In the genomic region with DNA sequence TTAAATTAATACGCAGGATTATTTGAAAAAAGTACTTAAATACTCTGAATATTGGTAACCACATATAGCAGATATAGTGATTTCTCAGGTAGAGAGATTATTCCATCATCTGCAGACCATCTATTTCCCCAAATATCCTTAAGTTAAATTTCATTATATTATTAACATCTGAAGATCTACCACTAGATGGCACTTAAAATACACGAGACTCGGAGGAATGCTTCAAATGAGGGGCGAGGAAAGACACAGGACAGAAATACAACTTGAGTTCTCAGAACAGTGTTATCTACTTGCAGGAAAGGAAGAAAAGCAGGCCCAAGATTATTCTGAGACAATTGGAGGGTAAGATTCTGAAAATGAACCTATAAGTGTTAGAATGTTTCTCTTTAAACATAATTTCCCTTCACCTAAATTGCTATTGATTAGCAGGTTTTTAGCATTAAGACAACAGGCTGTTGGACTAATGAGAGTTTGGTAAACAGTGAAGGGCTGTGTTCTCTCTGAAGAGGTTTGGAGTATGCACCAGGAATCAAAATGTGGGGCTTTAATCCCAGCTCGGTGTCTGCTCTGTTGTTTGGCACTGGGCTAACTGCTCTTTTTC, we compare ENCODE assay signal across 8 cellular contexts.
DNase-seq lines count a peak whose midpoint lies in the region; ATAC-seq and TF ChIP-seq lines count a peak whose summit lies in the region.

No MANE protein-coding gene starts in this region.

- H3K27me3 ChIP-seq in brain microvascular endothelial cell (replicated peaks) (no peaks in the 10 kb centered on the region), mesendoderm (ENCODE audit: insufficient read depth, low read length, poor library complexity) (no peaks in the 10 kb centered on the region)

- H3K27ac ChIP-seq in HEK293 (ENCODE audit: extremely low read depth, low read depth, low read length) (no peak overlapping the region), brain microvascular endothelial cell (no peak overlapping the region), mesendoderm (ENCODE audit: low read depth, low read length) (no peak overlapping the region)

- H3K4me2 ChIP-seq in mesendoderm (ENCODE audit: low read length): no peak overlapping the region

- CTCF ChIA-PET in HEK293 (lab: Yijun Ruan, JAX): interaction anchor here (0.6 to 1.1 kb wide), 5 partner anchors 14 to 1332 kb away, joined by 3 to 5 read pairs (median 4); no protein-coding TSS in a partner anchor

- no peak overlapping the region for H3K4ac ChIP-seq in mesendoderm (ENCODE audit: low read depth, low read length)

- no peak overlapping the region for H3K4me3 ChIP-seq in HEK293 (ENCODE audit: low read depth, low read length)
- H3K4me3 ChIP-seq in brain microvascular endothelial cell (ENCODE audit: low read depth, low read length): no peak overlapping the region
- no peak overlapping the region for H3K4me3 ChIP-seq in mesendoderm (ENCODE audit: low read length)

- no CpG with 5 or more reads among the region's 5 CpGs for WGBS in mesendoderm (ENCODE audit: extremely low coverage, insufficient coverage, low lambda C conversion rate)

- no peaks in the 10 kb centered on the region for H3K9me3 ChIP-seq in HEK293 (ENCODE audit: control insufficient read depth, insufficient read depth, low read depth, low read length)

- POLR2A ChIA-PET in HEK293 (lab: Yijun Ruan, JAX): no interaction called here

- H4K8ac ChIP-seq in mesendoderm (ENCODE audit: low read depth, low read length): no peak overlapping the region

- intact Hi-C loops in posterior vena cava (cut with DNase I): no loop called here

- H2BK120ac ChIP-seq in mesendoderm (ENCODE audit: low read depth, low read length): no peak overlapping the region

- H3K79me2 ChIP-seq in mesendoderm (ENCODE audit: control insufficient read depth, insufficient read depth, low read length): no peaks in the 10 kb centered on the region

- no peaks in the 10 kb centered on the region for H3K79me1 ChIP-seq in mesendoderm (ENCODE audit: low read length)

- H3K4me1 ChIP-seq in HEK293 (ENCODE audit: control insufficient read depth, insufficient read depth, low read length) (no peaks in the 10 kb centered on the region), mesendoderm (ENCODE audit: control insufficient read depth, low read depth, low read length) (no peaks in the 10 kb centered on the region)

- DNase-seq in G401 (ENCODE audit: low spot score): peak; percentile 14
- DNase-seq in NCI-H345 treated with DMSO at 0.1 percent for 48 hours (lab: John Stamatoyannopoulos, UW; ENCODE audit: unreplicated experiment): peak; percentile 42
- DNase-seq in brain microvascular endothelial cell: peak; percentile 5
- DNase-seq in mesendoderm: peak; percentile 65
- DNase-seq in posterior vena cava (ENCODE audit: low spot score): no peak
- DNase-seq in NCI-H226: no peak

- no peak overlapping the region for H3K9ac ChIP-seq in mesendoderm (ENCODE audit: low read length)

- no peaks in the 10 kb centered on the region for H3K36me3 ChIP-seq in HEK293 (ENCODE audit: control insufficient read depth in 2 of 2, insufficient read depth in 1 of 2, low read length in 2 of 2)
- H3K36me3 ChIP-seq in brain microvascular endothelial cell (replicated peaks): no peaks in the 10 kb centered on the region
- H3K36me3 ChIP-seq in mesendoderm (ENCODE audit: control insufficient read depth, insufficient read depth, low read length): no peaks in the 10 kb centered on the region

- no peak overlapping the region for H2BK5ac ChIP-seq in mesendoderm (ENCODE audit: low read length)

- H3K18ac ChIP-seq in mesendoderm (ENCODE audit: low read length): no peak overlapping the region

- ATAC-seq in GM19324 (IDR thresholded peaks at IDR 0.05; ENCODE audit: low FRiP score, unreplicated experiment): no peak

- H2AK5ac ChIP-seq in mesendoderm (ENCODE audit: low read length): no peak overlapping the region

- in situ Hi-C loops in G401 (cut with HindIII; ENCODE audit: low sequenced_read_pairs) (no loop called here), brain microvascular endothelial cell (cut with HindIII; ENCODE audit: low pct_ligation_motif_present, low sequenced_read_pairs) (no loop called here)

- no peak overlapping the region for H3K23ac ChIP-seq in mesendoderm (ENCODE audit: low read length)

- TF ChIP-seq CTCF in HEK293 (tag by site-specific recombination; IDR thresholded peaks at IDR 0.05) (no peak), brain microvascular endothelial cell (IDR thresholded peaks at IDR 0.05; ENCODE audit: low read depth, low read length, missing control alignments) (peak; percentile 51)

- H2BK15ac ChIP-seq in mesendoderm (replicated peaks; ENCODE audit: low read depth): no peak overlapping the region

- H3K56ac ChIP-seq in mesendoderm (ENCODE audit: low read length): no peak overlapping the region

- H4K5ac ChIP-seq in mesendoderm (ENCODE audit: low read length): no peak overlapping the region

TF ChIP-seq in HEK293, 187 proteins besides CTCF, POLR2A, EP300 and RAD21:
- TF ChIP-seq ZNF76 (tag by site-specific recombination; IDR thresholded peaks at IDR 0.05; ENCODE audit: borderline replicate concordance, low read depth) (no peak), HOXD13 (CRISPR knock-in tag; IDR thresholded peaks at IDR 0.05; ENCODE audit: borderline replicate concordance) (no peak), ZNF175 (tag by site-specific recombination; IDR thresholded peaks at IDR 0.05) (no peak), ZNF555 (tag by site-specific recombination; conservative IDR thresholded peaks at IDR 0.05) (no peak), ZNF654 (tag by site-specific recombination; IDR thresholded peaks at IDR 0.05; ENCODE audit: low read depth) (peak; percentile 67), ZNF426 (tag by site-specific recombination; IDR thresholded peaks at IDR 0.05) (no peak), ZNF311 (tag by site-specific recombination; IDR thresholded peaks at IDR 0.05; ENCODE audit: borderline replicate concordance) (no peak)
- TF ChIP-seq, protein P1, sequence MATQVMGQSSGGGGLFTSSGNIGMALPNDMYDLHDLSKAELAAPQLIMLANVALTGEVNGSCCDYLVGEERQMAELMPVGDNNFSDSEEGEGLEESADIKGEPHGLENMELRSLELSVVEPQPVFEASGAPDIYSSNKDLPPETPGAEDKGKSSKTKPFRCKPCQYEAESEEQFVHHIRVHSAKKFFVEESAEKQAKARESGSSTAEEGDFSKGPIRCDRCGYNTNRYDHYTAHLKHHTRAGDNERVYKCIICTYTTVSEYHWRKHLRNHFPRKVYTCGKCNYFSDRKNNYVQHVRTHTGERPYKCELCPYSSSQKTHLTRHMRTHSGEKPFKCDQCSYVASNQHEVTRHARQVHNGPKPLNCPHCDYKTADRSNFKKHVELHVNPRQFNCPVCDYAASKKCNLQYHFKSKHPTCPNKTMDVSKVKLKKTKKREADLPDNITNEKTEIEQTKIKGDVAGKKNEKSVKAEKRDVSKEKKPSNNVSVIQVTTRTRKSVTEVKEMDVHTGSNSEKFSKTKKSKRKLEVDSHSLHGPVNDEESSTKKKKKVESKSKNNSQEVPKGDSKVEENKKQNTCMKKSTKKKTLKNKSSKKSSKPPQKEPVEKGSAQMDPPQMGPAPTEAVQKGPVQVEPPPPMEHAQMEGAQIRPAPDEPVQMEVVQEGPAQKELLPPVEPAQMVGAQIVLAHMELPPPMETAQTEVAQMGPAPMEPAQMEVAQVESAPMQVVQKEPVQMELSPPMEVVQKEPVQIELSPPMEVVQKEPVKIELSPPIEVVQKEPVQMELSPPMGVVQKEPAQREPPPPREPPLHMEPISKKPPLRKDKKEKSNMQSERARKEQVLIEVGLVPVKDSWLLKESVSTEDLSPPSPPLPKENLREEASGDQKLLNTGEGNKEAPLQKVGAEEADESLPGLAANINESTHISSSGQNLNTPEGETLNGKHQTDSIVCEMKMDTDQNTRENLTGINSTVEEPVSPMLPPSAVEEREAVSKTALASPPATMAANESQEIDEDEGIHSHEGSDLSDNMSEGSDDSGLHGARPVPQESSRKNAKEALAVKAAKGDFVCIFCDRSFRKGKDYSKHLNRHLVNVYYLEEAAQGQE (tag by site-specific recombination; IDR thresholded peaks at IDR 0.05): no peak
TF ChIP-seq in HEK293: peak in this region for 1.

Comparison
In these comparisons a context has a peak if more than half of its experiments do, and no peak if none do; other contexts are left out.
1. DNase-seq: peak in G401 (single experiment), NCI-H345 treated with DMSO at 0.1 percent for 48 hours (single experiment), brain microvascular endothelial cell (single experiment) and mesendoderm (single experiment); none in posterior vena cava (single experiment) and NCI-H226 (single experiment).